ENCODE assay signal across 28 cellular contexts in the genomic region with DNA sequence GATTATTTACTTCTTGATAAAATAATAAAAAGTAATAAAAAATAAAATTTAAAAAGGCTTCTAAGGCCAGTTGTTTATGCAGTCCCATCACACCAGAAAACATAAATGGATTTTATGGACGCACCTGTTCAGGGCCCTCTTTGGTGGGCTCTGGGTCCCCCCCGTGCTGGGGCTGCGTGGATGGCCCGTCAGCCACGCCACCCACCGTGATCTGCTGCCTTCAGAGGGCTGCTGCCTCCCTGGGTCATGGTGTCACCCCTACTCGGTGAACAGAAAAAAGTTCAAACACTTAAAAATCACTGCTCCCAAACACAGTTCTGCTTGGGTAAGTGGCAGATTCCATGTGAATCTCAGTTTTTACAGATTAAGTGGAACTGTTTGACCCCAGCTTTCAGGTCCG.
"Had no signal": no experiment of that assay in that cellular context is flagged by ENCODE, and none has a peak within 500 bp of the region (broad histone marks: within the 10 kb centered on the region; RNA-seq: fewer than 3 reads in every experiment).

No MANE protein-coding gene starts in this region.

- ATAC-seq: effector memory CD8-positive, alpha-beta T cell; esophagus mucosa; foreskin keratinocyte; gastrocnemius medialis; gastroesophageal sphincter; heart left ventricle; heart right ventricle had no signal

- H3K4me3 ChIP-seq: colonic mucosa, coronary artery, dorsolateral prefrontal cortex, esophagus squamous epithelium, gastrocnemius medialis, gastroesophageal sphincter, heart left ventricle, heart right ventricle had no signal

- H3K9me3 ChIP-seq: colonic mucosa, esophagus squamous epithelium, gastrocnemius medialis, gastroesophageal sphincter, heart left ventricle, heart right ventricle had no signal

- H3K4me1 ChIP-seq: colonic mucosa, esophagus squamous epithelium, foreskin keratinocyte, gastrocnemius medialis, gastroesophageal sphincter, heart left ventricle, heart right ventricle had no signal

- H3K9me3 Mint-ChIP-seq: endodermal cell had no signal

- FAIRE-seq: colon, endometrium, endothelial cell of umbilical vein, frontal cortex had no signal

- H3K27ac ChIP-seq: colonic mucosa, coronary artery, dorsolateral prefrontal cortex, epithelial cell of prostate, esophagus squamous epithelium, foreskin keratinocyte, gastrocnemius medialis, gastroesophageal sphincter, heart left ventricle, heart right ventricle had no signal

- H3K36me3 ChIP-seq: colonic mucosa, esophagus squamous epithelium, gastrocnemius medialis, gastroesophageal sphincter, heart left ventricle, heart right ventricle had no signal

- DNase-seq: colonic mucosa; cortex of kidney; dermis blood vessel endothelial cell; dorsolateral prefrontal cortex; effector CD4-positive, alpha-beta T cell; effector CD8-positive, alpha-beta T cell; effector memory CD4-positive, alpha-beta T cell; effector memory CD8-positive, alpha-beta T cell; endodermal cell; erythroblast; esophagus squamous epithelium; foreskin fibroblast; foreskin keratinocyte; foreskin melanocyte; gastrocnemius medialis; glutamatergic neuron; head of caudate nucleus; heart left ventricle; heart right ventricle had no signal

- H3K27me3 ChIP-seq: colonic mucosa, dorsolateral prefrontal cortex, esophagus squamous epithelium, foreskin keratinocyte, gastrocnemius medialis, gastroesophageal sphincter, heart left ventricle, heart right ventricle had no signal

- H3K27ac Mint-ChIP-seq: dendritic cell treated with granulocyte-macrophage colony-stimulating factor and Interleukin-4, amounts not matched to agents 40 ng/mL and 50 ng/mL, for 4 days; effector memory CD8-positive, alpha-beta T cell; endodermal cell had no signal

- H3K4me3 Mint-ChIP-seq: dendritic cell treated with granulocyte-macrophage colony-stimulating factor and Interleukin-4, amounts not matched to agents 40 ng/mL and 50 ng/mL, for 4 days; effector memory CD8-positive, alpha-beta T cell; endodermal cell had no signal

- H3K27me3 Mint-ChIP-seq: dendritic cell treated with granulocyte-macrophage colony-stimulating factor and Interleukin-4, amounts not matched to agents 40 ng/mL and 50 ng/mL, for 4 days had no signal
